Comparison of ENCODE assay signal across 8 cellular contexts in genomic region chr20:39767352-39767751, GRCh38.
"Had no signal": no experiment of that assay in that cellular context is flagged by ENCODE, and none has a peak within 500 bp of the region (broad histone marks: within the 10 kb centered on the region; RNA-seq: fewer than 3 reads in every experiment).

No MANE protein-coding gene starts in this region.

- H3K4me3 ChIP-seq: GM12878 had no signal

- FAIRE-seq: G401.6, GM12878, GM12891, GM12892, GM18507, GM19239 had no signal

- DNase-seq: GDM1, GF-D8 had no signal

- ATAC-seq: GM12878 had no signal
